In genomic region chr9:105357937-105358336, GRCh38 we compare ENCODE assay signal across 12 cellular contexts.
DNase-seq lines count a peak whose midpoint lies in the region; ATAC-seq and TF ChIP-seq lines count a peak whose summit lies in the region.
"Had no signal": no experiment of that assay in that cellular context is flagged by ENCODE, and none has a peak within 500 bp of the region (broad histone marks: within the 10 kb centered on the region; RNA-seq: fewer than 3 reads in every experiment).

No MANE protein-coding gene starts in this region.

- DNase-seq in activated T-cell treated with anti-CD3 and anti-CD28 coated beads, Interleukin-2, amount 50 U/mL, for 72 hours = peak in 1 of 2 donors; percentile 20
- no peak for DNase-seq in activated T-cell treated with anti-CD3 and anti-CD28 coated beads, Interleukin-2, amount 50 U/mL, for 1 hour
- DNase-seq in mucosa of descending colon (no peak), NCI-H1930 (lab: John Stamatoyannopoulos, UW) (no peak), mucosa of gallbladder (ENCODE audit: low spot score) (no peak)
- no peak for DNase-seq in activated naive CD4-positive, alpha-beta T cell treated with Interleukin-2 at 50 U/mL for 16 hours
- DNase-seq: activated CD4-positive, CD25-positive, alpha-beta regulatory T cell; Kasumi-1; NCI-H345; stimulated activated CD4-positive, alpha-beta T cell treated with anti-CD3 and anti-CD28 coated beads, Interleukin-4, amount 100 ng/mL, for 24 hours had no signal

- H3K9me3 ChIP-seq in mucosa of descending colon = no peaks in the 10 kb centered on the region

- intact Hi-C loops in mucosa of descending colon (cut with DNase I, micrococcal nuclease) = no loop called here

- H3K9me3 Mint-ChIP-seq in activated T-cell treated with anti-CD3 and anti-CD28 coated beads, Interleukin-2, amount 50 U/mL, for 72 hours = no peaks in the 10 kb centered on the region

- no peak overlapping the region for H3K4me3 ChIP-seq in mucosa of descending colon

- H3K4me1 ChIP-seq in mucosa of descending colon (ENCODE audit: low read depth) = no peaks in the 10 kb centered on the region

- peaks cover 2 to 5% of the 10 kb centered on the region in 2 donors for H3K36me3 Mint-ChIP-seq in activated T-cell treated with anti-CD3 and anti-CD28 coated beads, Interleukin-2, amount 50 U/mL, for 72 hours (ENCODE audit: insufficient read depth in 2 of 2)

- peaks cover 20% of the 10 kb centered on the region for H3K4me1 Mint-ChIP-seq in activated T-cell treated with anti-CD3 and anti-CD28 coated beads, Interleukin-2, amount 50 U/mL, for 72 hours (ENCODE audit: low read depth)

- H3K4me3 Mint-ChIP-seq in activated T-cell treated with anti-CD3 and anti-CD28 coated beads, Interleukin-2, amount 50 U/mL, for 72 hours = no peak overlapping the region

- TF ChIP-seq CTCF in mucosa of descending colon (IDR thresholded peaks at IDR 0.05) = no peak

- peak; percentile 11 to 12 for ATAC-seq in activated T-cell treated with anti-CD3 and anti-CD28 coated beads, Interleukin-2, amount 50 U/mL, for 72 hours (replicated peaks in 1 of 2)
- peak; percentile 86 for ATAC-seq in GM21737 (IDR thresholded peaks at IDR 0.05; ENCODE audit: unreplicated experiment)
- ATAC-seq in HG03103 (IDR thresholded peaks at IDR 0.05; ENCODE audit: low read depth, unreplicated experiment) = peak; percentile 92
- peak; percentile 29 for ATAC-seq in mucosa of descending colon

- H3K36me3 ChIP-seq in mucosa of descending colon (ENCODE audit: low read depth) = no peaks in the 10 kb centered on the region

- no peak overlapping the region for H3K27ac Mint-ChIP-seq in activated T-cell treated with anti-CD3 and anti-CD28 coated beads, Interleukin-2, amount 50 U/mL, for 72 hours

- H3K27me3 Mint-ChIP-seq in activated T-cell treated with anti-CD3 and anti-CD28 coated beads, Interleukin-2, amount 50 U/mL, for 72 hours (ENCODE audit: low read depth) = peaks cover 13% of the 10 kb centered on the region

Comparison
In these comparisons a context has a peak if more than half of its experiments do, and no peak if none do; other contexts are left out.
1. ATAC-seq: peak in every context shown above with its lines; median percentile 92 in HG03103; 86 in GM21737; 29 in mucosa of descending colon; 12 in activated T-cell treated with anti-CD3 and anti-CD28 coated beads, Interleukin-2, amount 50 U/mL, for 72 hours.